In the genomic region with DNA sequence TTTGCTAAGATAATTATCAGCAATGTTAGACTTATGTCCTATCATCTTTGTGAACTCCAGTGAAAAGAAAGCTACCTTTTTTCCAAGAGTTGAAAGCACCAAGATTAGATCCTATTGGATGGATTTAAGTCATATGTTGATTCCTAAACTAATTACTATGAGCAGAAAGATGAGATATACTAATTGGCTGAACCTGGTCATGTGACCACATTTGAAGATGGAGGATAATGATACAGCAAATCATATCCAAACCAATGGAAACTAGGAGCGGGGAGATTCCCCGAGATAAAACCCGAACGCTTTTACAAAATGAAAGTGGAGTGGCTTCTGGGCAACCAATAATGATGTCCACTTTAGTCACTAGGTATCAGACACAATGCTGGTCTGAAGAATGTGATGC, we compare ENCODE assay signal across 21 cellular contexts.
"Had no signal": no experiment of that assay in that cellular context is flagged by ENCODE, and none has a peak within 500 bp of the region (broad histone marks: within the 10 kb centered on the region; RNA-seq: fewer than 3 reads in every experiment).

No MANE protein-coding gene starts in this region.

- H3K9me3 ChIP-seq: neutrophil, psoas muscle, right lobe of liver, tibial nerve, upper lobe of right lung, vagina had no signal

- H3K27me3 ChIP-seq: foreskin keratinocyte, hepatocyte, neutrophil, right lobe of liver, tibial nerve, upper lobe of right lung, vagina had no signal

- H3K36me3 ChIP-seq: neutrophil, right lobe of liver, tibial nerve, upper lobe of right lung, vagina had no signal

- H2AFZ ChIP-seq: hepatocyte had no signal

- DNase-seq: dermis blood vessel endothelial cell; foreskin keratinocyte; head of caudate nucleus; kidney; left cardiac atrium; left ventricle myocardium superior; mesenchymal stem cell; midbrain; psoas muscle; retina; right lobe of liver; stimulated activated CD4-positive, alpha-beta T cell treated with anti-CD3 and anti-CD28 coated beads, Interleukin-4, amount 100 ng/mL, for 1 hour; stimulated activated CD8-positive, alpha-beta memory T cell treated with anti-CD3 and anti-CD28 coated beads, Interleukin-4, amount 100 ng/mL, for 48 hours; upper lobe of right lung had no signal

- H3K4me2 ChIP-seq: hepatocyte had no signal

- H3K4me1 ChIP-seq: psoas muscle, right lobe of liver, tibial nerve, upper lobe of right lung, vagina had no signal

- H3K27ac ChIP-seq: foreskin keratinocyte, hepatocyte, neutrophil, psoas muscle, right lobe of liver, tibial nerve, upper lobe of right lung, vagina had no signal

- ATAC-seq: foreskin keratinocyte; left cardiac atrium; left ventricle myocardium superior; natural killer cell treated with Interleukin-12 subunit alpha and Interleukin-12 subunit beta and Interleukin-15 and Interleukin-18, amount 100 ng/mL, for 72 hours; psoas muscle; right lobe of liver; stimulated activated effector memory CD8-positive, alpha-beta T cell treated with anti-CD3 and anti-CD28 coated beads, Interleukin-12 subunit alpha, Interleukin-12 subunit beta, amount 100 ng/mL, for 72 hours; upper lobe of right lung had no signal

- H3K79me2 ChIP-seq: hepatocyte had no signal

- H3K4me3 ChIP-seq: hepatocyte, lung, psoas muscle, right lobe of liver, tibial nerve, upper lobe of right lung, vagina had no signal
